Comparison of ENCODE assay signal across 18 cellular contexts in the genomic region with DNA sequence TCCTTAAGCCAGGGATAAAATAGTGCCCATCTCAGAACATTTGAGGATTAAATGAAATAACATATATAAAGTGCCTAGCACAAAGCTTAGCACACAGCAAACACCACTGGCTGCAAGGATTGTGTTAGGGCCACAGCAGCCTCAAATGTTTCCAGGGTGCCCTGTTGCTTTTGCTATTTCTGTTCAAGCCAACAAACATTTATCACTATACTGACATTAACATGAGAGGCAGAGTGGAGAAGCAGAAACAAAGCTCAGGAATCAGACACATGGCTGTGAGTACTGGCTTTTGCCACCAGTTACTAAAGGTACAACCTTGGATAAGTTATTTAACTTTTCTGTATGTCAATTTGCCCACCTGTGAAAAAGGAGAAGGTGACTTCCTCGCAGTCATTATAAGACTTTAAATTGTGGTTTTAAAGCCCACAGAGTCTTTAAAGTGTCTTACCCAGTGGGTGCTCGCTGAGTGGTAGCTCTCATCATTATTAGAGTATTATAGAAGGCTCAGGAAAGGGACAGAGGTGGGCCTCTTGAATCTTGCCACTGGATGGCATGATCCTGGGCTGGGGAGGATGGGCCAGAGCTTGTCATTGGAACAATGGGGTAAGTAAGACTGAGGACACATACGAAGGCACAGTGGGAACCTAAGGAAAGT.
"Had no signal": no experiment of that assay in that cellular context is flagged by ENCODE, and none has a peak within 500 bp of the region (broad histone marks: within the 10 kb centered on the region; RNA-seq: fewer than 3 reads in every experiment).

No MANE protein-coding gene starts in this region.

- DNase-seq: activated CD4-positive, alpha-beta memory T cell treated with anti-CD3 and anti-CD28 coated beads, Interleukin-2, amount 10 ng/mL, durations not matched to agents 7 days and 5 days; activated CD4-positive, alpha-beta T cell treated with anti-CD3 and anti-CD28 coated beads, Interleukin-2, amount 10 ng/mL, durations not matched to agents 24 days and 14 days; activated effector memory CD4-positive, alpha-beta T cell treated with Interleukin-2 at 50 U/mL for 16 hours; activated naive CD4-positive, alpha-beta T cell treated with anti-CD3 and anti-CD28 coated beads for 36 hours; activated T-cell treated with anti-CD3 and anti-CD28 coated beads, Interleukin-2, amount 50 U/mL, for 72 hours; amygdala; effector CD4-positive, alpha-beta T cell; foreskin keratinocyte; hippocampal formation; nephron progenitor cell; nucleus accumbens; posterior cingulate gyrus; sigmoid colon; stimulated activated CD4-positive, alpha-beta T cell treated with anti-CD3 and anti-CD28 coated beads, Interleukin-15, amount 100 ng/mL, for 24 hours; transverse colon had no signal

- H3K4me1 Mint-ChIP-seq: activated CD4-positive, alpha-beta memory T cell treated with anti-CD3 and anti-CD28 coated beads, Interleukin-2, amount 10 ng/mL, durations not matched to agents 7 days and 5 days; activated CD4-positive, alpha-beta T cell treated with anti-CD3 and anti-CD28 coated beads, Interleukin-2, amount 10 ng/mL, durations not matched to agents 24 days and 14 days had no signal

- H3K27ac ChIP-seq: foreskin keratinocyte, sigmoid colon, transverse colon had no signal

- H3K4me3 Mint-ChIP-seq: activated CD4-positive, alpha-beta memory T cell treated with anti-CD3 and anti-CD28 coated beads, Interleukin-2, amount 10 ng/mL, durations not matched to agents 7 days and 5 days; activated CD4-positive, alpha-beta T cell treated with anti-CD3 and anti-CD28 coated beads, Interleukin-2, amount 10 ng/mL, durations not matched to agents 24 days and 14 days; activated naive CD4-positive, alpha-beta T cell treated with anti-CD3 and anti-CD28 coated beads for 36 hours; activated T-cell treated with anti-CD3 and anti-CD28 coated beads, Interleukin-2, amount 50 U/mL, for 72 hours; nephron progenitor cell; stimulated activated naive CD8-positive, alpha-beta T cell treated with anti-CD3 and anti-CD28 coated beads, Interleukin-15, Interleukin-2, amounts not matched to agents 100 ng/mL and 50 ng/mL, for 24 hours had no signal

- H3K27me3 ChIP-seq: foreskin keratinocyte, sigmoid colon, transverse colon had no signal

- H3K9me3 Mint-ChIP-seq: activated CD4-positive, alpha-beta memory T cell treated with anti-CD3 and anti-CD28 coated beads, Interleukin-2, amount 10 ng/mL, durations not matched to agents 7 days and 5 days; activated CD4-positive, alpha-beta T cell treated with anti-CD3 and anti-CD28 coated beads, Interleukin-2, amount 10 ng/mL, durations not matched to agents 24 days and 14 days; activated naive CD4-positive, alpha-beta T cell treated with anti-CD3 and anti-CD28 coated beads for 36 hours; activated T-cell treated with anti-CD3 and anti-CD28 coated beads, Interleukin-2, amount 50 U/mL, for 72 hours; stimulated activated naive CD8-positive, alpha-beta T cell treated with anti-CD3 and anti-CD28 coated beads, Interleukin-15, Interleukin-2, amounts not matched to agents 100 ng/mL and 50 ng/mL, for 24 hours had no signal

- H3K36me3 ChIP-seq: sigmoid colon, transverse colon had no signal

- H3K9me3 ChIP-seq: sigmoid colon, transverse colon had no signal

- H3K4me1 ChIP-seq: foreskin keratinocyte, sigmoid colon had no signal

- H3K4me3 ChIP-seq: sigmoid colon, smooth muscle cell, transverse colon had no signal

- H3K27ac Mint-ChIP-seq: activated CD4-positive, alpha-beta memory T cell treated with anti-CD3 and anti-CD28 coated beads, Interleukin-2, amount 10 ng/mL, durations not matched to agents 7 days and 5 days; activated CD4-positive, alpha-beta T cell treated with anti-CD3 and anti-CD28 coated beads, Interleukin-2, amount 10 ng/mL, durations not matched to agents 24 days and 14 days; activated naive CD4-positive, alpha-beta T cell treated with anti-CD3 and anti-CD28 coated beads for 36 hours; activated T-cell treated with anti-CD3 and anti-CD28 coated beads, Interleukin-2, amount 50 U/mL, for 72 hours; nephron progenitor cell; stimulated activated naive CD8-positive, alpha-beta T cell treated with anti-CD3 and anti-CD28 coated beads, Interleukin-15, Interleukin-2, amounts not matched to agents 100 ng/mL and 50 ng/mL, for 24 hours had no signal

- ATAC-seq: activated CD4-positive, CD25-positive, alpha-beta regulatory T cell treated with anti-CD3 and anti-CD28 coated beads, Interleukin-2, amount 50 U/mL, for 24 hours; activated T-cell treated with anti-CD3 and anti-CD28 coated beads, Interleukin-2, amount 50 U/mL, for 72 hours; foreskin keratinocyte had no signal
